8 cellular contexts compared by ENCODE assay signal in genomic region chr16:30068750-30069574, GRCh38. TPM values are rescaled to one million over a fixed set of nuclear protein-coding genes. Genes with fewer than 3 reads are reported as not detected.
A peak's percentile ranks its signal among the peaks of the same experiment; 100 is the strongest.
DNase-seq lines count a peak whose midpoint lies in the region; ATAC-seq, FAIRE-seq and TF ChIP-seq lines count a peak whose summit lies in the region.

No MANE protein-coding gene starts in this region.

- no peak overlapping the region for H3K9ac ChIP-seq in H9 (ENCODE audit: extremely low read depth, insufficient read length, low read length)

- TF ChIP-seq POLR2A in GM12892 (IDR thresholded peaks at IDR 0.05; ENCODE audit: low read depth, low read length), result no peak; the same call in 1 of the 2 replicates

- no peak overlapping the region for H2BK15ac ChIP-seq in H9 (ENCODE audit: low read depth, low read length)

- H2BK12ac ChIP-seq in H9 (ENCODE audit: insufficient read length, low read depth, low read length), result no peak overlapping the region

- H3K14ac ChIP-seq in H9 (ENCODE audit: insufficient read depth, low read length), result no peak overlapping the region

- H2AK5ac ChIP-seq in H9 (ENCODE audit: insufficient read length, low read length), result no peak overlapping the region

- peak overlapping the region in 1 of 2 experiments; percentile 50; a peak in 2 of 5 replicates for H3K4me3 Mint-ChIP-seq in H9
- H3K4me3 Mint-ChIP-seq in naive thymus-derived CD8-positive, alpha-beta T cell, result peak overlapping the region in 9 of 10 donors; percentile 23 to 86 (median 65)

- no peak overlapping the region for H2AFZ ChIP-seq in H9 (ENCODE audit: low read length)

- H3K36me3 Mint-ChIP-seq in H9 (ENCODE audit: insufficient read depth in 1 of 3, low read depth in 3 of 3), result peaks cover 51 to 72% (median 58%) of the 10 kb centered on the region in 3 experiments
- H3K36me3 Mint-ChIP-seq in naive thymus-derived CD8-positive, alpha-beta T cell, result peaks cover 0 to 59% (median 15%) of the 10 kb centered on the region in 3 donors

- in situ Hi-C loops in brain microvascular endothelial cell (cut with HindIII; ENCODE audit: low pct_ligation_motif_present, low sequenced_read_pairs), result no loop called here

- TF ChIP-seq CTCF in H9 (conservative IDR thresholded peaks at IDR 0.05), result peak; percentile 53; the same call in 2 of the 3 replicates
- peak; percentile 75 for TF ChIP-seq CTCF in brain microvascular endothelial cell (IDR thresholded peaks at IDR 0.05; ENCODE audit: low read depth, low read length, missing control alignments)
- no peak for TF ChIP-seq CTCF in omental fat pad (IDR thresholded peaks at IDR 0.05)

- no peak overlapping the region for H4K8ac ChIP-seq in H9 (replicated peaks; ENCODE audit: insufficient read length, low read depth, low read length)

- H2BK20ac ChIP-seq in H9 (ENCODE audit: low read depth, low read length, poor library complexity, severe bottlenecking), result no peak overlapping the region

- no peak overlapping the region for H3K18ac ChIP-seq in H9 (ENCODE audit: insufficient read length, low read depth, low read length)

- H3K9me3 Mint-ChIP-seq in H9, result no peaks in the 10 kb centered on the region; a peak in 1 of 5 replicates
- no peaks in the 10 kb centered on the region for H3K9me3 Mint-ChIP-seq in naive thymus-derived CD8-positive, alpha-beta T cell

- H3K27ac ChIP-seq in H9 (ENCODE audit: insufficient read length, low read depth, low read length) (no peak overlapping the region), brain microvascular endothelial cell (no peak overlapping the region)

- ATAC-seq in naive thymus-derived CD8-positive, alpha-beta T cell, result no peak
- no peak for ATAC-seq in omental fat pad (ENCODE audit: low FRiP score)

- no peak overlapping the region for H3K56ac ChIP-seq in H9 (ENCODE audit: insufficient read length, low read depth, low read length)

- peaks cover 11% of the 10 kb centered on the region for H3K23me2 ChIP-seq in H9 (ENCODE audit: insufficient read length, low read depth, low read length, poor library complexity, severe bottlenecking)

- H3K4me3 ChIP-seq in brain microvascular endothelial cell (ENCODE audit: low read depth, low read length), result peak overlapping the region; percentile 5

- H3K4me2 ChIP-seq in H9 (ENCODE audit: insufficient read depth, insufficient read length, low read length), result no peak overlapping the region

- H2BK5ac ChIP-seq in H9 (ENCODE audit: insufficient read length, low read length), result no peak overlapping the region

- H3T11ph ChIP-seq in H9 (ENCODE audit: low read length), result no peak overlapping the region

- FAIRE-seq in GM12892 (lab: Jason Lieb, UNC), result no peak

- H3K79me1 ChIP-seq in H9 (ENCODE audit: insufficient read depth, low read depth, low read length, poor library complexity, severe bottlenecking), result peaks cover 7% of the 10 kb centered on the region

- H2BK120ac ChIP-seq in H9 (ENCODE audit: low read depth, low read length, poor library complexity, severe bottlenecking), result no peak overlapping the region

- peaks cover 12% of the 10 kb centered on the region; the same call in 1 of the 2 replicates for H3K79me2 ChIP-seq in H9 (ENCODE audit: insufficient read depth, low read length)

- no peaks in the 10 kb centered on the region for H4K20me1 ChIP-seq in H9 (ENCODE audit: control insufficient read depth, insufficient read depth, insufficient read length)

- H3K27me3 Mint-ChIP-seq in H9 (ENCODE audit: low read depth), result no peaks in the 10 kb centered on the region; the same call in 1 of the 2 replicates
- H3K27me3 Mint-ChIP-seq in naive thymus-derived CD8-positive, alpha-beta T cell, result no peaks in the 10 kb centered on the region

- H3K27me3 ChIP-seq in H9 (ENCODE audit: insufficient read depth, low read length) (no peaks in the 10 kb centered on the region), brain microvascular endothelial cell (replicated peaks) (no peaks in the 10 kb centered on the region)

- no CpG with 5 or more reads among the region's 17 CpGs for WGBS in H9 (ENCODE audit: extremely low coverage, insufficient read length, low lambda C conversion rate)

- peaks cover 11 to 22% of the 10 kb centered on the region in 2 experiments for H3K4me1 Mint-ChIP-seq in H9
- peaks cover 13 to 51% (median 39%) of the 10 kb centered on the region in 4 donors for H3K4me1 Mint-ChIP-seq in naive thymus-derived CD8-positive, alpha-beta T cell

- H4K5ac ChIP-seq in H9 (ENCODE audit: insufficient read length, low read depth, low read length), result no peak overlapping the region

- no peaks in the 10 kb centered on the region for H3K9me3 ChIP-seq in H9 (ENCODE audit: control insufficient read depth, low read depth, low read length)

- no peaks in the 10 kb centered on the region; the same call in 1 of the 2 replicates for H3K4me1 ChIP-seq in H9 (ENCODE audit: insufficient read depth, low read length)

- H3K27ac Mint-ChIP-seq in H9, result peak overlapping the region in 2 of 3 experiments; percentile 57 to 70; a peak in 1 of 7 replicates
- H3K27ac Mint-ChIP-seq in naive thymus-derived CD8-positive, alpha-beta T cell, result peak overlapping the region; percentile 41 to 94 (median 83)

- DNase-seq in H9, result no peak
- DNase-seq in T-helper 1 cell, result peak in 4 of 5 donors; percentile 43 to 58 (median 53)
- no peak for DNase-seq in brain microvascular endothelial cell
- DNase-seq in naive thymus-derived CD8-positive, alpha-beta T cell, result peak; percentile 34 to 71 (median 56)
- no peak for DNase-seq in DMS79 treated with DMSO at 0.1 percent for 48 hours (lab: John Stamatoyannopoulos, UW)
- DNase-seq in GF-D8 (lab: John Stamatoyannopoulos, UW), result no peak
- DNase-seq in omental fat pad (ENCODE audit: low spot score), result no peak
- no peak for DNase-seq in GM12892 (ENCODE audit: insufficient read length)

- H4K91ac ChIP-seq in H9 (ENCODE audit: insufficient read length, low read depth, low read length), result no peak overlapping the region

- POLR2A ChIA-PET in naive thymus-derived CD8-positive, alpha-beta T cell (lab: Charles Lee), result interaction anchor here (0.6 to 11.2 kb wide), 9 partner anchors 13 to 117 kb away, joined by 3 to 192 read pairs (median 4); partner anchors contain the start of genes TBX6 and YPEL3

- no peak overlapping the region for H3K4ac ChIP-seq in H9 (ENCODE audit: low read depth, low read length)

- H3K36me3 ChIP-seq in brain microvascular endothelial cell (replicated peaks), result peaks cover 69% of the 10 kb centered on the region

- no peak overlapping the region for H3K23ac ChIP-seq in H9 (ENCODE audit: insufficient read length, low read depth, low read length)

RNA-seq across cellular contexts. Expression of gene ALDOA, which starts 3.4 kb away (rescaled TPM):
- total RNA-seq in H9 (2021) (1,356 and 1,375 TPM in 2 replicates), omental fat pad (100 to 1,000 TPM; 468 to 864 (median 772) TPM)
- 100 to 1,000 TPM; 580 to 594 TPM for total RNA-seq in naive thymus-derived CD8-positive, alpha-beta T cell
- 1,000 to 10,000 TPM in 1 of 3 donors, 100 to 1,000 TPM in 2; 798 to 1,176 (median 994) TPM for polyA plus RNA-seq in naive thymus-derived CD8-positive, alpha-beta T cell
- polyA plus RNA-seq in GM12892 (2012; ENCODE audit: missing spikeins), result 1,394 TPM

RNA-seq across cellular contexts. Expression of gene PPP4C, which starts 6.8 kb away (rescaled TPM):
- total RNA-seq in H9 (2021) (162 and 163 TPM in 2 replicates), omental fat pad (10 to 100 TPM; 49.8 to 59.1 (median 56.3) TPM)
- 10 to 100 TPM; 82.8 to 83.4 TPM for total RNA-seq in naive thymus-derived CD8-positive, alpha-beta T cell
- polyA plus RNA-seq in naive thymus-derived CD8-positive, alpha-beta T cell, result 100 to 1,000 TPM; 153 to 199 (median 161) TPM
- 63.7 TPM for polyA plus RNA-seq in GM12892 (2012; ENCODE audit: missing spikeins)

RNA-seq across cellular contexts. Expression of gene TBX6, which starts 22.8 kb away (rescaled TPM):
- 1.6 and 1.9 TPM in 2 replicates for total RNA-seq in H9 (2021)
- total RNA-seq in naive thymus-derived CD8-positive, alpha-beta T cell, result 1 to 10 TPM; 2.4 to 2.5 TPM
- under 1 TPM; 0.15 to 0.25 (median 0.25) TPM for polyA plus RNA-seq in naive thymus-derived CD8-positive, alpha-beta T cell
- under 1 TPM in 2 of 4 donors, not detected in 2; 0.36 to 0.56 TPM for total RNA-seq in omental fat pad
- polyA plus RNA-seq in GM12892 (2012; ENCODE audit: missing spikeins), result 0.47 TPM

RNA-seq across cellular contexts. Expression of gene YPEL3, which starts 27.1 kb away (rescaled TPM):
- total RNA-seq in H9 (2021) (26.3 and 27.5 TPM in 2 replicates), omental fat pad (10 to 100 TPM; 33.0 to 93.7 (median 74.9) TPM)
- total RNA-seq in naive thymus-derived CD8-positive, alpha-beta T cell, result 100 to 1,000 TPM; 254 to 264 TPM
- polyA plus RNA-seq in naive thymus-derived CD8-positive, alpha-beta T cell, result 100 to 1,000 TPM; 201 to 301 (median 206) TPM
- 17.9 TPM for polyA plus RNA-seq in GM12892 (2012; ENCODE audit: missing spikeins)

RNA-seq across cellular contexts. Expression of gene TLCD3B, which starts 37.9 kb away (rescaled TPM):
- total RNA-seq in H9 (2021) (20.9 and 22.3 TPM in 2 replicates), omental fat pad (not detected)
- total RNA-seq in naive thymus-derived CD8-positive, alpha-beta T cell, result not detected
- not detected for polyA plus RNA-seq in naive thymus-derived CD8-positive, alpha-beta T cell
- polyA plus RNA-seq in GM12892 (2012; ENCODE audit: missing spikeins), result 0.25 TPM

Comparison
In these comparisons a context has a peak if more than half of its experiments do, and no peak if none do; other contexts are left out.
1. DNase-seq: peak in T-helper 1 cell (4 of 5) and naive thymus-derived CD8-positive, alpha-beta T cell (10 of 10); none in H9 (single experiment), brain microvascular endothelial cell (single experiment), DMS79 treated with DMSO at 0.1 percent for 48 hours (single experiment), GF-D8 (single experiment), omental fat pad (single experiment) and GM12892 (single experiment).
2. CTCF ChIP-seq: peak in H9 (single experiment) and brain microvascular endothelial cell (single experiment); none in omental fat pad (0 of 3).